Comparison of ENCODE assay signal across 8 cellular contexts in the genomic region with DNA sequence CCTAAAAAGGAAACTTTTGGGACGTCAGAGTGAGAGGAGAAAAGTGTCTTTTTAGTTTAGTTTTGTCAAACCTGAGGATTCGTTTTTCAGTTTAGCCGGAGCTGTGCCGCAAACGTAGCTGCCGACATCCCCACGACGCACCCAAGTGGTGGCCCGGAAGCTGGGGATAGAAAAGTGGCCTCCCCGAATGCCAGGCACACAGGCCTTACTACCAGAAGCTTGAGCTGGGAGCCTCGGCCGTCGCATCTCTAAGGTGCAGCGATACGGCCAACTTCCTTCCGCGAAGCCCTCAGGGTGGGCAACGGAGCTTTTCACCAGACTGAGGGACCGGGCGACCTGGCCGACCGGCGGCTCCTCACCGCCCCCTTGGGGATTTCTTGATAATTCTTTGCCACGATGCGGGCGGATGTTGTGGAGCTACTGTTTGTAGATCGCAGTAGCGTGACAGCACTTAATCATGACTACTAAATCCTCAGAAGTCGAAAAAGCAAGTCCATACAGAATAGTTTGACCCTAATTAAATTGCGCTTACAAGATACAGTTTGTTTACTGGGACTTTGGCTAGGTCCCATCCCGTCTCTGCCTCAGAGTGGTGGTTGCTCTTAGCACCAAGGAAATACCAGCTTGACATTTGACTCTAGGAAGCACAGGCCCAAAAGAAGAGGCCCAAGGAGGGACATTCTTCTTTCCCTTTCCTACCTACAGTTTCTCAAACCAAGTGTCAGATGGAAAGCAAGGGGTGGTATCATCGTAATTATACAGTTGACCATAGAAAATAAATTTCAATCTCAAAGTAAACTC. TPM values are rescaled to one million over a fixed set of nuclear protein-coding genes. Genes with fewer than 3 reads are reported as not detected.
DNase-seq lines count a peak whose midpoint lies in the region; ATAC-seq and TF ChIP-seq lines count a peak whose summit lies in the region.

No MANE protein-coding gene starts in this region.

- H3K27ac ChIP-seq in WERI-Rb-1: peak overlapping the region; percentile 91
- H3K27ac ChIP-seq in breast epithelium: peak overlapping the region; percentile 92 to 93
- peak overlapping the region; percentile 84 to 99 (median 96) for H3K27ac ChIP-seq in skin epidermis

- ATAC-seq in GM18907 (IDR thresholded peaks at IDR 0.05; ENCODE audit: unreplicated experiment): peak; percentile 84
- peak; percentile 81 for ATAC-seq in HG03159 (IDR thresholded peaks at IDR 0.05; ENCODE audit: unreplicated experiment)

- no peaks in the 10 kb centered on the region for H3K27me3 ChIP-seq in WERI-Rb-1 (ENCODE audit: insufficient read depth, low read depth, severe bottlenecking)
- no peaks in the 10 kb centered on the region for H3K27me3 ChIP-seq in breast epithelium

- DNase-seq in AG08395 (ENCODE audit: low spot score) (peak; percentile 89), NCI-H2196 (lab: John Stamatoyannopoulos, UW; ENCODE audit: unreplicated experiment) (peak; percentile 90), WERI-Rb-1 (peak; percentile 82), breast epithelium (ENCODE audit: low spot score in 2 of 2) (peak; percentile 78 to 87), iPS-NIHi7 (ENCODE audit: extremely low spot score) (peak; percentile 88)

- H3K9me3 ChIP-seq in WERI-Rb-1 (ENCODE audit: severe bottlenecking) (no peaks in the 10 kb centered on the region), breast epithelium (no peaks in the 10 kb centered on the region)

- H3K4me1 ChIP-seq in breast epithelium: peaks cover 0 to 5% of the 10 kb centered on the region in 2 donors

- intact Hi-C loops in breast epithelium (cut with DNase I; ENCODE audit: low total_unique reads): no loop called here

- no peaks in the 10 kb centered on the region; the same call in 1 of the 2 replicates for H3K36me3 ChIP-seq in WERI-Rb-1
- no peaks in the 10 kb centered on the region for H3K36me3 ChIP-seq in breast epithelium

- peak; percentile 68 for TF ChIP-seq CTCF in WERI-Rb-1 (IDR thresholded peaks at IDR 0.05; ENCODE audit: low read depth, low read length)
- peak; percentile 41 to 83 (median 67) for TF ChIP-seq CTCF in breast epithelium (IDR thresholded peaks at IDR 0.05)

- H3K4me3 ChIP-seq in WERI-Rb-1 (ENCODE audit: low read depth, low read length) (peak overlapping the region; percentile 81), breast epithelium (peak overlapping the region; percentile 75 to 92 (median 88)), skin epidermis (peak overlapping the region; percentile 71 to 90 (median 82))

- TF ChIP-seq POLR2A in breast epithelium (IDR thresholded peaks at IDR 0.05): no peak

RNA-seq across cellular contexts. Expression of a gene that starts 0.6 kb away (rescaled TPM):
- total RNA-seq in breast epithelium: 10 to 100 TPM; 11.7 to 21.7 (median 16.1) TPM

RNA-seq across cellular contexts. Expression of a gene that starts 30.7 kb away (rescaled TPM):
- total RNA-seq in breast epithelium: 10 to 100 TPM in 1 of 3 donors, 1 to 10 TPM in 2; 1.8 to 12.9 (median 3.3) TPM

Comparison
In these comparisons a context has a peak if more than half of its experiments do, and no peak if none do; other contexts are left out.
1. Peak in every context shown above with its lines: DNase-seq, ATAC-seq, H3K4me3 ChIP-seq and H3K27ac ChIP-seq.